ENCODE assay signal across 10 cellular contexts in genomic region chr11:8720868-8721739, GRCh38. TPM values are rescaled to one million over a fixed set of nuclear protein-coding genes. Genes with fewer than 3 reads are reported as not detected.
DNase-seq lines count a peak whose midpoint lies in the region; ATAC-seq lines count a peak whose summit lies in the region.
"Had no signal": no experiment of that assay in that cellular context is flagged by ENCODE, and none has a peak within 500 bp of the region (broad histone marks: within the 10 kb centered on the region; RNA-seq: fewer than 3 reads in every experiment).

No MANE protein-coding gene starts in this region.

- no peak overlapping the region for H3K4me3 Mint-ChIP-seq in T-helper 1 cell treated with Interleukin-12 subunit alpha and Interleukin-12 subunit beta and Interleukin-4 antibody, amounts not matched to agents 30 μg/mL and 1 μg/mL, for 36 hours
- no peak overlapping the region for H3K4me3 Mint-ChIP-seq in dendritic cell treated with granulocyte-macrophage colony-stimulating factor and Interleukin-4, amounts not matched to agents 40 ng/mL and 50 ng/mL, for 4 days
- H3K4me3 Mint-ChIP-seq: stimulated activated naive B cell treated with anti-CD40 and anti-IgM and Interleukin-4, amounts not matched to agents 10 μg/mL and 1 μg/mL and 100 μg/mL, for 72 hours had no signal

- no peaks in the 10 kb centered on the region for H3K9me3 ChIP-seq in muscle layer of colon (ENCODE audit: low read length)

- H3K9me3 Mint-ChIP-seq in T-helper 1 cell treated with Interleukin-12 subunit alpha and Interleukin-12 subunit beta and Interleukin-4 antibody, amounts not matched to agents 30 μg/mL and 1 μg/mL, for 36 hours, result no peaks in the 10 kb centered on the region
- no peaks in the 10 kb centered on the region for H3K9me3 Mint-ChIP-seq in dendritic cell treated with granulocyte-macrophage colony-stimulating factor and Interleukin-4, amounts not matched to agents 40 ng/mL and 50 ng/mL, for 4 days
- H3K9me3 Mint-ChIP-seq: stimulated activated naive B cell treated with anti-CD40 and anti-IgM and Interleukin-4, amounts not matched to agents 10 μg/mL and 1 μg/mL and 100 μg/mL, for 72 hours had no signal

- no peak overlapping the region for H3K9ac ChIP-seq in muscle layer of colon (ENCODE audit: low read length)

- WGBS in urinary bladder, result 30% methylated on average over 6 of the region's 7 CpGs

- H3K27ac Mint-ChIP-seq in T-helper 1 cell treated with Interleukin-12 subunit alpha and Interleukin-12 subunit beta and Interleukin-4 antibody, amounts not matched to agents 30 μg/mL and 1 μg/mL, for 36 hours, result peak overlapping the region; percentile 45
- peak overlapping the region; percentile 35 for H3K27ac Mint-ChIP-seq in dendritic cell treated with granulocyte-macrophage colony-stimulating factor and Interleukin-4, amounts not matched to agents 40 ng/mL and 50 ng/mL, for 4 days
- H3K27ac Mint-ChIP-seq: stimulated activated naive B cell treated with anti-CD40 and anti-IgM and Interleukin-4, amounts not matched to agents 10 μg/mL and 1 μg/mL and 100 μg/mL, for 72 hours had no signal

- peak overlapping the region in 1 of 2 donors; percentile 5 for H3K4me3 ChIP-seq in muscle layer of colon (ENCODE audit: low read depth in 1 of 2, low read length in 2 of 2)
- no peak overlapping the region for H3K4me3 ChIP-seq in urinary bladder (ENCODE audit: low read depth, low read length)

- ATAC-seq in HG03457 (IDR thresholded peaks at IDR 0.05; ENCODE audit: unreplicated experiment), result no peak
- ATAC-seq: stimulated activated naive B cell treated with anti-CD40 and anti-IgM and Interleukin-4, amounts not matched to agents 10 μg/mL and 1 μg/mL and 100 μg/mL, for 72 hours had no signal

- peaks cover 3% of the 10 kb centered on the region for H3K27me3 Mint-ChIP-seq in T-helper 1 cell treated with Interleukin-12 subunit alpha and Interleukin-12 subunit beta and Interleukin-4 antibody, amounts not matched to agents 30 μg/mL and 1 μg/mL, for 36 hours (ENCODE audit: low read depth)
- peaks cover 12% of the 10 kb centered on the region for H3K27me3 Mint-ChIP-seq in dendritic cell treated with granulocyte-macrophage colony-stimulating factor and Interleukin-4, amounts not matched to agents 40 ng/mL and 50 ng/mL, for 4 days

- intact Hi-C loops in dendritic cell treated with granulocyte-macrophage colony-stimulating factor and Interleukin-4, amounts not matched to agents 40 ng/mL and 50 ng/mL, for 4 days (cut with micrococcal nuclease), result no loop called here

- H3K4me1 ChIP-seq in muscle layer of colon (ENCODE audit: insufficient read depth, low read length) (peaks cover 76% of the 10 kb centered on the region), urinary bladder (ENCODE audit: insufficient read depth) (no peaks in the 10 kb centered on the region)

- H3K27me3 ChIP-seq in muscle layer of colon (ENCODE audit: control insufficient read depth in 1 of 2, insufficient read depth in 2 of 2, low read length in 2 of 2), result no peaks in the 10 kb centered on the region

- H3K36me3 Mint-ChIP-seq in T-helper 1 cell treated with Interleukin-12 subunit alpha and Interleukin-12 subunit beta and Interleukin-4 antibody, amounts not matched to agents 30 μg/mL and 1 μg/mL, for 36 hours (ENCODE audit: low read depth), result no peaks in the 10 kb centered on the region
- no peaks in the 10 kb centered on the region for H3K36me3 Mint-ChIP-seq in dendritic cell treated with granulocyte-macrophage colony-stimulating factor and Interleukin-4, amounts not matched to agents 40 ng/mL and 50 ng/mL, for 4 days (ENCODE audit: low read depth)
- H3K36me3 Mint-ChIP-seq: stimulated activated naive B cell treated with anti-CD40 and anti-IgM and Interleukin-4, amounts not matched to agents 10 μg/mL and 1 μg/mL and 100 μg/mL, for 72 hours had no signal

- H3K36me3 ChIP-seq in muscle layer of colon (ENCODE audit: insufficient read depth, low read length) (peaks cover 37% of the 10 kb centered on the region), urinary bladder (ENCODE audit: insufficient read depth) (no peaks in the 10 kb centered on the region)

- H3K4me1 Mint-ChIP-seq in T-helper 1 cell treated with Interleukin-12 subunit alpha and Interleukin-12 subunit beta and Interleukin-4 antibody, amounts not matched to agents 30 μg/mL and 1 μg/mL, for 36 hours (ENCODE audit: low read depth), result peaks cover 3% of the 10 kb centered on the region
- peaks cover 37% of the 10 kb centered on the region for H3K4me1 Mint-ChIP-seq in dendritic cell treated with granulocyte-macrophage colony-stimulating factor and Interleukin-4, amounts not matched to agents 40 ng/mL and 50 ng/mL, for 4 days (ENCODE audit: low read depth)

- DNase-seq in T-helper 1 cell (no peak), NK-92 (lab: John Stamatoyannopoulos, UW; ENCODE audit: unreplicated experiment) (no peak), NCI-H1930 (lab: John Stamatoyannopoulos, UW) (no peak)
- DNase-seq: NCI-H524 treated with DMSO at 0.1 percent for 48 hours; stimulated activated naive B cell treated with anti-CD40 and anti-IgM and Interleukin-4, amounts not matched to agents 10 μg/mL and 1 μg/mL and 100 μg/mL, for 72 hours had no signal

- H3K27ac ChIP-seq in muscle layer of colon (ENCODE audit: low read depth, low read length) (peak overlapping the region; percentile 96), urinary bladder (ENCODE audit: low read depth) (peak overlapping the region; percentile 83)

RNA-seq across cellular contexts. Expression of gene RPL27A, which starts 38.5 kb away (rescaled TPM):
- 674 TPM for total RNA-seq in urinary bladder
- 2,792 TPM for polyA plus RNA-seq in urinary bladder

RNA-seq across cellular contexts. Expression of gene TRIM66, which starts 38.6 kb away (rescaled TPM):
- total RNA-seq in urinary bladder, result 7.8 TPM
- 3.2 TPM for polyA plus RNA-seq in urinary bladder
